24 cellular contexts compared by ENCODE assay signal in genomic region chr7:111042842-111043241, GRCh38. TPM values are rescaled to one million over a fixed set of nuclear protein-coding genes. Genes with fewer than 3 reads are reported as not detected.
DNase-seq lines count a peak whose midpoint lies in the region; ATAC-seq, FAIRE-seq and TF ChIP-seq lines count a peak whose summit lies in the region.
"Had no signal": no experiment of that assay in that cellular context is flagged by ENCODE, and none has a peak within 500 bp of the region (broad histone marks: within the 10 kb centered on the region; RNA-seq: fewer than 3 reads in every experiment).

No MANE protein-coding gene starts in this region.

- ATAC-seq in HepG2 (no peak), right lobe of liver (no peak), GM18511 (IDR thresholded peaks at IDR 0.05; ENCODE audit: unreplicated experiment) (peak; percentile 3), IMR-90 (ENCODE audit: low read depth) (no peak)

- H3K4me2 ChIP-seq in HepG2 (ENCODE audit: low read depth, low read length), result no peak overlapping the region
- H3K4me2 ChIP-seq in IMR-90 (ENCODE audit: low read depth, low read length), result no peak overlapping the region
- no peak overlapping the region for H3K4me2 ChIP-seq in smooth muscle cell
- H3K4me2 ChIP-seq: BLaER1 had no signal

- H4K5ac ChIP-seq in IMR-90 (ENCODE audit: low read depth, low read length), result no peak overlapping the region

- H2BK5ac ChIP-seq in IMR-90 (ENCODE audit: low read depth, low read length, poor library complexity, severe bottlenecking), result no peak overlapping the region

- TF ChIP-seq EP300 in HepG2 (IDR thresholded peaks at IDR 0.05; ENCODE audit: low read depth in 2 of 2, low read length in 2 of 2) (no peak), HepG2 (CRISPR knock-in tag; IDR thresholded peaks at IDR 0.05; ENCODE audit: borderline replicate concordance) (no peak)

- no peak for TF ChIP-seq RAD21 in HepG2 (CRISPR knock-in tag; IDR thresholded peaks at IDR 0.05)
- TF ChIP-seq RAD21 in IMR-90 (IDR thresholded peaks at IDR 0.05; ENCODE audit: low read length), result no peak

- H2BK15ac ChIP-seq in IMR-90 (ENCODE audit: low read depth, low read length), result no peak overlapping the region

- H3K4me1 ChIP-seq in HepG2 (ENCODE audit: insufficient read depth, low read length) (peaks cover 24% of the 10 kb centered on the region), right lobe of liver (no peaks in the 10 kb centered on the region), IMR-90 (ENCODE audit: control insufficient read depth, insufficient read depth, low read length) (no peaks in the 10 kb centered on the region), BE2C (no peaks in the 10 kb centered on the region), smooth muscle cell (ENCODE audit: low read depth) (no peaks in the 10 kb centered on the region), prostate gland (replicated peaks) (no peaks in the 10 kb centered on the region)
- H3K4me1 ChIP-seq: BLaER1 had no signal

- in situ Hi-C loops in HepG2 (cut with HindIII; ENCODE audit: extremely low pct_ligation_motif_present, low pct_unique_long_range_greater_than_20kb), result no loop called here
- in situ Hi-C loops in IMR-90 (cut with MboI; ENCODE audit: low sequenced_read_pairs), result no loop called here

- FAIRE-seq in HepG2 (lab: Jason Lieb, UNC), result no peak
- FAIRE-seq: A204.1, GM12878, GM12892 had no signal

- H3K9me3 ChIP-seq in HepG2 (ENCODE audit: low read length) (no peaks in the 10 kb centered on the region), right lobe of liver (no peaks in the 10 kb centered on the region), IMR-90 (ENCODE audit: control insufficient read depth, insufficient read depth, low read length) (no peaks in the 10 kb centered on the region), BE2C (no peaks in the 10 kb centered on the region), smooth muscle cell (replicated peaks; ENCODE audit: low read depth) (no peaks in the 10 kb centered on the region), prostate gland (no peaks in the 10 kb centered on the region)
- H3K9me3 ChIP-seq: BLaER1 had no signal

- H3K23ac ChIP-seq in IMR-90 (ENCODE audit: low read depth, low read length), result no peak overlapping the region

- no peak overlapping the region for H2AK9ac ChIP-seq in IMR-90 (replicated peaks; ENCODE audit: low read depth, low read length, poor library complexity)

- H3K4me3 ChIP-seq in HepG2 (replicated peaks in 1 of 3; ENCODE audit: insufficient read depth in 1 of 3, low read depth in 2 of 3, low read length in 3 of 3) (no peak overlapping the region), right lobe of liver (no peak overlapping the region), IMR-90 (ENCODE audit: insufficient read depth, low read depth, low read length) (no peak overlapping the region), BE2C (ENCODE audit: low read depth, low read length) (no peak overlapping the region), smooth muscle cell (no peak overlapping the region), prostate gland (no peak overlapping the region)
- H3K4me3 ChIP-seq: BLaER1, GM12878 had no signal

- no peaks in the 10 kb centered on the region for H3K79me2 ChIP-seq in HepG2 (ENCODE audit: insufficient read depth, low read length)
- H3K79me2 ChIP-seq in smooth muscle cell (ENCODE audit: low read depth), result no peaks in the 10 kb centered on the region

- no peak overlapping the region for H4K91ac ChIP-seq in IMR-90 (ENCODE audit: insufficient read depth, low read depth, low read length)

- WGBS in HepG2 (ENCODE audit: low lambda C conversion rate), result 82% methylated on average over 2 of the region's 2 CpGs
- 95% methylated on average over 2 of the region's 2 CpGs for WGBS in right lobe of liver (ENCODE audit: insufficient coverage, low coverage, low lambda C conversion rate, missing lambda C conversion rate)
- no CpG with 5 or more reads among the region's 2 CpGs for WGBS in IMR-90 (ENCODE audit: extremely low coverage in 2 of 2, insufficient read length in 1 of 2), 2 experiments
- 88% methylated on average over 2 of the region's 2 CpGs for WGBS in smooth muscle cell (ENCODE audit: low lambda C conversion rate)
- 92% methylated on average over 2 of the region's 2 CpGs for WGBS in prostate gland

- no peaks in the 10 kb centered on the region for H3F3A ChIP-seq in smooth muscle cell (ENCODE audit: low read depth)

- no peak overlapping the region for H2BK120ac ChIP-seq in IMR-90 (ENCODE audit: low read depth, low read length)

- BruUV-seq in HepG2 (replicated peaks; lab: Mats Ljungman, UMichigan) (no TSS peak), IMR-90 (replicated peaks; lab: Mats Ljungman, UMichigan) (no TSS peak)

- H3K56ac ChIP-seq in IMR-90 (ENCODE audit: extremely low read depth, insufficient read depth, low read length), result no peak overlapping the region

- no peaks in the 10 kb centered on the region for H3K27me3 ChIP-seq in HepG2 (ENCODE audit: control insufficient read depth in 1 of 2, insufficient read depth in 2 of 2, low read length in 2 of 2)
- no peaks in the 10 kb centered on the region for H3K27me3 ChIP-seq in right lobe of liver
- no peaks in the 10 kb centered on the region for H3K27me3 ChIP-seq in IMR-90 (ENCODE audit: control insufficient read depth, insufficient read depth, low read length)
- no peaks in the 10 kb centered on the region for H3K27me3 ChIP-seq in BE2C
- H3K27me3 ChIP-seq in smooth muscle cell (ENCODE audit: low read depth), result no peaks in the 10 kb centered on the region
- H3K27me3 ChIP-seq in prostate gland (replicated peaks; ENCODE audit: insufficient read depth), result no peaks in the 10 kb centered on the region
- H3K27me3 ChIP-seq: BLaER1 had no signal

- POLR2A ChIA-PET in HepG2 (lab: Yijun Ruan, JAX) (interaction anchor here (1.1 kb wide), 1 partner anchor 14 kb away, joined by 5 read pairs; no protein-coding TSS in a partner anchor), IMR-90 (lab: Charles Lee; ENCODE audit: unreplicated experiment) (interaction anchor here (0.6 kb wide), 1 partner anchor 930 kb away, joined by 4 read pairs; no protein-coding TSS in a partner anchor)

- H3K9ac ChIP-seq in HepG2 (ENCODE audit: insufficient read depth, low read depth, low read length) (no peak overlapping the region), IMR-90 (ENCODE audit: low read depth, low read length) (no peak overlapping the region), smooth muscle cell (ENCODE audit: low read depth) (no peak overlapping the region)
- H3K9ac ChIP-seq: BLaER1 had no signal

- H2BK20ac ChIP-seq in IMR-90 (ENCODE audit: low read depth, low read length), result no peak overlapping the region

- H3K36me3 ChIP-seq in HepG2 (replicated peaks in 1 of 2; ENCODE audit: control insufficient read depth in 1 of 2, insufficient read depth in 2 of 2, low read length in 2 of 2), result no peaks in the 10 kb centered on the region
- H3K36me3 ChIP-seq in right lobe of liver, result no peaks in the 10 kb centered on the region
- no peaks in the 10 kb centered on the region for H3K36me3 ChIP-seq in IMR-90 (ENCODE audit: control insufficient read depth, insufficient read depth, low read length)
- no peaks in the 10 kb centered on the region for H3K36me3 ChIP-seq in BE2C
- H3K36me3 ChIP-seq in smooth muscle cell (ENCODE audit: low read depth), result no peaks in the 10 kb centered on the region
- H3K36me3 ChIP-seq in prostate gland, result no peaks in the 10 kb centered on the region
- H3K36me3 ChIP-seq: BLaER1 had no signal

- no peak overlapping the region for H3K4ac ChIP-seq in IMR-90 (ENCODE audit: low read depth, low read length)

- H4K20me1 ChIP-seq in HepG2 (ENCODE audit: insufficient read depth, low read length) (no peaks in the 10 kb centered on the region), IMR-90 (ENCODE audit: insufficient read depth, low read length) (no peaks in the 10 kb centered on the region), smooth muscle cell (ENCODE audit: low read depth) (no peaks in the 10 kb centered on the region)
- H4K20me1 ChIP-seq: BLaER1 had no signal

- CTCF ChIA-PET in HepG2 (lab: Yijun Ruan, JAX; ENCODE audit: low intra/inter-chr PET ratio, low total read pairs) (no interaction called here), IMR-90 (lab: Yijun Ruan, JAX) (interaction anchor here (0.5 to 1.1 kb wide), 2 partner anchors 15 to 16 kb away, joined by 3 read pairs; no protein-coding TSS in a partner anchor)

- dilution Hi-C loops in IMR-90 (cut with HindIII; ENCODE audit: low sequenced_read_pairs, unreplicated experiment), result no loop called here

- no peaks in the 10 kb centered on the region for H3K9me1 ChIP-seq in IMR-90 (ENCODE audit: insufficient read depth, low read length)

- H2AFZ ChIP-seq in HepG2 (ENCODE audit: low read length) (no peak overlapping the region), IMR-90 (replicated peaks; ENCODE audit: low read length, poor library complexity) (no peak overlapping the region), smooth muscle cell (ENCODE audit: low read depth) (no peak overlapping the region)

- TF ChIP-seq CTCF in HepG2 (CRISPR knock-in tag; IDR thresholded peaks at IDR 0.05), result no peak
- TF ChIP-seq CTCF in right lobe of liver (IDR thresholded peaks at IDR 0.05), result no peak
- no peak for TF ChIP-seq CTCF in IMR-90 (conservative IDR thresholded peaks at IDR 0.05; ENCODE audit: low read depth, low read length)
- TF ChIP-seq CTCF in BE2C (IDR thresholded peaks at IDR 0.05; ENCODE audit: low read depth, low read length), result no peak
- no peak for TF ChIP-seq CTCF in smooth muscle cell (IDR thresholded peaks at IDR 0.05; ENCODE audit: borderline replicate concordance, insufficient read depth, poor library complexity, severe bottlenecking)
- no peak for TF ChIP-seq CTCF in prostate gland (IDR thresholded peaks at IDR 0.05)

- no peak overlapping the region for H3K27ac ChIP-seq in HepG2 (ENCODE audit: extremely low read length, insufficient read depth, low read length)
- no peak overlapping the region for H3K27ac ChIP-seq in right lobe of liver
- H3K27ac ChIP-seq in IMR-90 (ENCODE audit: insufficient read depth, low read length), result no peak overlapping the region
- H3K27ac ChIP-seq in smooth muscle cell (ENCODE audit: low read depth), result no peak overlapping the region
- no peak overlapping the region for H3K27ac ChIP-seq in prostate gland
- H3K27ac ChIP-seq: BLaER1 had no signal

- no peak overlapping the region for H3K14ac ChIP-seq in IMR-90 (replicated peaks; ENCODE audit: low read depth, low read length)

- H2AK5ac ChIP-seq in IMR-90 (ENCODE audit: low read depth, low read length), result no peak overlapping the region

- intact Hi-C loops in HepG2 (cut with micrococcal nuclease; ENCODE audit: unreplicated experiment) (no loop called here), right lobe of liver (cut with DNase I) (no loop called here), IMR-90 (cut with micrococcal nuclease) (no loop called here), prostate gland (cut with DNase I) (no loop called here)

- DNase-seq in HepG2 (ENCODE audit: low spot score) (no peak), right lobe of liver (no peak), IMR-90 (no peak), BE2C (no peak), smooth muscle cell (lab: John Stamatoyannopoulos, UW; ENCODE audit: unreplicated experiment) (no peak), prostate gland (ENCODE audit: low spot score) (no peak)
- DNase-seq: 8988T; AML-193; C1 segment of cervical spinal cord; CD4-positive, alpha-beta memory T cell; CD4-positive, CD25-positive, alpha-beta regulatory T cell; CD8-positive, alpha-beta memory T cell; COR-L47; DMS 273 treated with DMSO at 0.1 percent for 48 hours; DMS153; DMS79; DND-41; EL; GDM1 had no signal

- H4K8ac ChIP-seq in IMR-90 (ENCODE audit: low read depth in 2 of 2, low read length in 2 of 2), result no peak overlapping the region

- no peak overlapping the region for H3K18ac ChIP-seq in IMR-90 (ENCODE audit: low read depth, low read length)

- H3K79me1 ChIP-seq in IMR-90 (ENCODE audit: low read depth in 1 of 2, low read length in 2 of 2), result no peaks in the 10 kb centered on the region

- no peak for TF ChIP-seq POLR2A in HepG2 (IDR thresholded peaks at IDR 0.05; ENCODE audit: insufficient read depth in 1 of 2, low read depth in 2 of 2, low read length in 2 of 2)
- no peak for TF ChIP-seq POLR2A in right lobe of liver (IDR thresholded peaks at IDR 0.05)
- TF ChIP-seq POLR2A in IMR-90 (IDR thresholded peaks at IDR 0.05; ENCODE audit: low read depth, low read length), result no peak
- TF ChIP-seq POLR2A in prostate gland (IDR thresholded peaks at IDR 0.05), result no peak

RNA-seq across cellular contexts. Expression of gene LRRN3, which starts 48.1 kb away (rescaled TPM):
- total RNA-seq in HepG2 (2016; rRNA removed; fragmentation: Illumina TruSeq; extraction: Trizol), result 0.07 TPM in 1 of 2 replicates, not detected in the other
- not detected in 2 replicates for total RNA-seq in HepG2 (2016; cell fraction: cytosol; rRNA removed; fragmentation: Illumina TruSeq; extraction: Trizol; ENCODE audit: low read depth)
- total RNA-seq in HepG2 (2016; cell fraction: insoluble cytoplasmic fraction; rRNA removed; fragmentation: Illumina TruSeq; extraction: Trizol), result not detected in 2 replicates
- total RNA-seq in HepG2 (2016; cell fraction: membrane; rRNA removed; fragmentation: Illumina TruSeq; extraction: Trizol), result not detected in 2 replicates
- not detected in 2 replicates for total RNA-seq in HepG2 (2016; cell fraction: nucleus; rRNA removed; fragmentation: Illumina TruSeq; extraction: Trizol)
- polyA plus RNA-seq in HepG2 (2011; rRNA removed), result not detected in 2 replicates
- not detected in 2 replicates for polyA plus RNA-seq in HepG2 (2011; cell fraction: cytosol; rRNA removed)
- not detected in 2 replicates for polyA plus RNA-seq in HepG2 (2011; cell fraction: nucleus; rRNA removed)
- polyA plus RNA-seq in HepG2 (2012), result not detected in 2 replicates
- polyA plus RNA-seq in HepG2 (2016; cell fraction: cytosol; fragmentation: Illumina TruSeq; extraction: Trizol; ENCODE audit: low read depth), result not detected in 2 replicates
- polyA plus RNA-seq in HepG2 (2016; cell fraction: insoluble cytoplasmic fraction; fragmentation: Illumina TruSeq; extraction: Trizol; ENCODE audit: low read depth), result not detected in 2 replicates
- polyA plus RNA-seq in HepG2 (2016; cell fraction: membrane; fragmentation: Illumina TruSeq; extraction: Trizol; ENCODE audit: low read depth), result not detected in 2 replicates
- not detected in 2 replicates for polyA plus RNA-seq in HepG2 (2016; cell fraction: nucleus; fragmentation: Illumina TruSeq; extraction: Trizol; ENCODE audit: insufficient read depth, low read depth)
- not detected in 2 replicates for polyA minus RNA-seq in HepG2 (2011; rRNA and poly(A)+ RNA removed; ENCODE audit: low replicate concordance)
- not detected in 2 replicates for polyA minus RNA-seq in HepG2 (2011; cell fraction: cytosol; rRNA and poly(A)+ RNA removed)
- 0.26 TPM in 1 of 2 replicates, not detected in the other for polyA minus RNA-seq in HepG2 (2011; cell fraction: nucleus; rRNA and poly(A)+ RNA removed)
- total RNA-seq in right lobe of liver, result under 1 TPM in 4 of 6 experiments, not detected in 2; 0.19 to 0.31 (median 0.22) TPM
- 15.2 and 15.8 TPM in 2 replicates for total RNA-seq in IMR-90 (2012; rRNA removed)
- 6.1 and 6.9 TPM in 2 replicates for polyA plus RNA-seq in IMR-90 (2012; rRNA removed)
- polyA plus RNA-seq in IMR-90 (2012; cell fraction: cytosol; rRNA removed), result 1.1 and 1.3 TPM in 2 replicates
- 0.35 and 2.8 TPM in 2 replicates for polyA plus RNA-seq in IMR-90 (2012; cell fraction: nucleus; rRNA removed; ENCODE audit: low replicate concordance)
- polyA plus RNA-seq in BE2C (2012; ENCODE audit: insufficient read depth, insufficient read length, low read depth), result 29.9 TPM
- 4.5 and 7.7 TPM in 2 replicates for total RNA-seq in smooth muscle cell
- 2.5 and 5.8 TPM in 2 replicates for polyA plus RNA-seq in smooth muscle cell
- 10 to 100 TPM in 1 of 2 donors, under 1 TPM in 1; 0.32 to 41.5 TPM for total RNA-seq in prostate gland
